Comparison of ENCODE assay signal across 7 cellular contexts in the genomic region with DNA sequence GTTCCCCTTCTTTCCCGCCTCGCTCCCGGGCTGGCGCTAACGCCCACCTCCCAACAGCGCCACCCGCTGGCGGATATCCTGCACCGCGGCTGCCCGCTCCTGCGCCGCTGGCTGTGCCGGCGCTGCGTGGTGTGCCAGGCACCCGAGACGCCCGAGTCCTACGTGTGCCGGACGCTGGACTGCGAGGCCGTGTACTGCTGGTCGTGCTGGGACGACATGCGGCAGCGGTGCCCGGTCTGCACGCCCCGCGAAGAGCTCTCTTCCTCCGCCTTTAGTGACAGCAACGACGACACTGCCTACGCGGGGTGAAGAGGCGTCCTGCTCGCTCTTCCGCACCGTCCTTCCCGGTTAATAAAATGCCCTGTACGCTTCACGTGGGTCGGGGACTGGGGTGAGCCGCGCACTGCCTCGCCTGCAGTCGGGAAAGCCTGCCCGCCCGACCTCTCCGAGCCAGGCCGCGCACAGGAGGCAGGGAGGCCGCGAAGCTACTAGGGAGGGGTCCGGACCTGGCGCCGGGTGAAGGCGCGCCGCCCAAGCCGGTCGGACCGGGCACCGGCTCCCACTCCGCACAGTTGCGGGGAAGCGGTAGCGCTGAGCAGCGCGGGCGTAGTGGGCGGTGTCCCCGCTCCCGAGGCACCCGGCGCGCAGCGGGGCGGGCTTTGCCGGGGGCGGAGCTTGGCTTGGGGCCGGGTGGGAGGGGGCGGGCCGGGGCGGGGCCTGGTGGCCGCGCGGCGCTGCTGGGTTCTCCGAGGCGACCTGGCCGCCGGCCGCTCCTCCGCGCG. TPM values are rescaled to one million over a fixed set of nuclear protein-coding genes. Genes with fewer than 3 reads are reported as not detected.
DNase-seq lines count a peak whose midpoint lies in the region; ATAC-seq and TF ChIP-seq lines count a peak whose summit lies in the region.

A gene with protein sequence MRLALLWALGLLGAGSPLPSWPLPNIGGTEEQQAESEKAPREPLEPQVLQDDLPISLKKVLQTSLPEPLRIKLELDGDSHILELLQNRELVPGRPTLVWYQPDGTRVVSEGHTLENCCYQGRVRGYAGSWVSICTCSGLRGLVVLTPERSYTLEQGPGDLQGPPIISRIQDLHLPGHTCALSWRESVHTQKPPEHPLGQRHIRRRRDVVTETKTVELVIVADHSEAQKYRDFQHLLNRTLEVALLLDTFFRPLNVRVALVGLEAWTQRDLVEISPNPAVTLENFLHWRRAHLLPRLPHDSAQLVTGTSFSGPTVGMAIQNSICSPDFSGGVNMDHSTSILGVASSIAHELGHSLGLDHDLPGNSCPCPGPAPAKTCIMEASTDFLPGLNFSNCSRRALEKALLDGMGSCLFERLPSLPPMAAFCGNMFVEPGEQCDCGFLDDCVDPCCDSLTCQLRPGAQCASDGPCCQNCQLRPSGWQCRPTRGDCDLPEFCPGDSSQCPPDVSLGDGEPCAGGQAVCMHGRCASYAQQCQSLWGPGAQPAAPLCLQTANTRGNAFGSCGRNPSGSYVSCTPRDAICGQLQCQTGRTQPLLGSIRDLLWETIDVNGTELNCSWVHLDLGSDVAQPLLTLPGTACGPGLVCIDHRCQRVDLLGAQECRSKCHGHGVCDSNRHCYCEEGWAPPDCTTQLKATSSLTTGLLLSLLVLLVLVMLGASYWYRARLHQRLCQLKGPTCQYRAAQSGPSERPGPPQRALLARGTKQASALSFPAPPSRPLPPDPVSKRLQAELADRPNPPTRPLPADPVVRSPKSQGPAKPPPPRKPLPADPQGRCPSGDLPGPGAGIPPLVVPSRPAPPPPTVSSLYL (plus strand): TSS at position 757 of the 782 bp plus-strand sequence. CDS start 71 bp downstream, outside the sequence.

- H3K27me3 Mint-ChIP-seq in immature natural killer cell (ENCODE audit: low read depth in 3 of 3) = peaks cover 0 to 3% (median 1%) of the 10 kb centered on the region in 3 donors

- peak within 1 kb of the TSS in 5 of 6 donors; percentile 56 to 88 (median 76) for H3K27ac Mint-ChIP-seq in immature natural killer cell

- dilution Hi-C loops in mammary epithelial cell (cut with HindIII; ENCODE audit: low sequenced_read_pairs) = no loop called here

- no peaks in the 10 kb centered on the region for H3K36me3 Mint-ChIP-seq in immature natural killer cell

- in situ Hi-C loops in mammary epithelial cell (cut with MboI; ENCODE audit: low sequenced_read_pairs in 2 of 2) = no loop called here

- peak; percentile 97 for TF ChIP-seq CTCF in GM12875 (IDR thresholded peaks at IDR 0.05; ENCODE audit: borderline replicate concordance, insufficient read depth, low read depth, low read length)
- peak; percentile 97 for TF ChIP-seq CTCF in VCaP (conservative IDR thresholded peaks at IDR 0.05)
- peak; percentile 72 to 95 for TF ChIP-seq CTCF in mammary epithelial cell (conservative IDR thresholded peaks at IDR 0.05 in 1 of 2, IDR thresholded peaks at IDR 0.05 in 1 of 2; ENCODE audit: extremely low read depth in 1 of 2, insufficient read depth in 1 of 2, low read depth in 1 of 2, low read length in 2 of 2)
- peak; percentile 87 to 99 (median 95) for TF ChIP-seq CTCF in spleen (IDR thresholded peaks at IDR 0.05 in 8 of 11, conservative IDR thresholded peaks at IDR 0.05 in 3 of 11)

- peak within 1 kb of the TSS; percentile 84 to 89 (median 87) for H3K4me3 Mint-ChIP-seq in immature natural killer cell

- CTCF ChIA-PET in mammary epithelial cell (lab: Charles Lee; ENCODE audit: low non-redundant PET) = interaction anchor here (0.6 to 1.0 kb wide), 5 partner anchors 11 to 207 kb away, joined by 3 to 16 read pairs (median 5); a partner anchor contains a TSS

- H3K9ac ChIP-seq in mammary epithelial cell (ENCODE audit: insufficient read depth, low read length) = peak within 1 kb of the TSS; percentile 69

- H2AFZ ChIP-seq in mammary epithelial cell (ENCODE audit: low read depth, low read length) = peak within 1 kb of the TSS; percentile 98

- no peaks in the 10 kb centered on the region for H4K20me1 ChIP-seq in mammary epithelial cell (ENCODE audit: insufficient read depth, low read length)

- BruUV-seq in mammary epithelial cell (replicated peaks; lab: Mats Ljungman, UMichigan) = no TSS peak

- intact Hi-C loops in mammary epithelial cell (cut with micrococcal nuclease) (loop anchor here (1.0 to 2.0 kb wide), 3 partner anchors 33 to 50 kb away; no protein-coding TSS in a partner anchor), spleen (cut with DNase I; ENCODE audit: low total_unique reads) (no loop called here)

- peak within 1 kb of the TSS; percentile 79 for H3K4me3 ChIP-seq in GM12875 (ENCODE audit: low read depth, low read length)
- peak within 1 kb of the TSS; percentile 88 to 96 (median 90) for H3K4me3 ChIP-seq in mammary epithelial cell (replicated peaks in 1 of 3; ENCODE audit: insufficient read depth in 1 of 3, low read depth in 2 of 3, low read length in 3 of 3)
- H3K4me3 ChIP-seq in spleen = peak within 1 kb of the TSS; percentile 56 to 94 (median 72)

- peak; percentile 74 for ATAC-seq in HG02798 (IDR thresholded peaks at IDR 0.05; ENCODE audit: poor library complexity, unreplicated experiment)

- peak within 1 kb of the TSS; percentile 92 for H3K27ac ChIP-seq in VCaP
- H3K27ac ChIP-seq in mammary epithelial cell (ENCODE audit: insufficient read depth, low read depth, low read length) = peak within 1 kb of the TSS; percentile 63
- peak within 1 kb of the TSS; percentile 71 to 95 (median 90) for H3K27ac ChIP-seq in spleen

- H3K4me1 ChIP-seq in mammary epithelial cell (ENCODE audit: insufficient read depth, low read length) = peaks cover 31% of the 10 kb centered on the region
- peaks cover 11 to 53% (median 44%) of the 10 kb centered on the region in 6 donors for H3K4me1 ChIP-seq in spleen

- peaks cover 32% of the 10 kb centered on the region for H3K79me2 ChIP-seq in mammary epithelial cell (ENCODE audit: insufficient read depth, low read length)

- H3K9me3 ChIP-seq in mammary epithelial cell (replicated peaks; ENCODE audit: insufficient read depth, low read length) (no peaks in the 10 kb centered on the region), spleen (no peaks in the 10 kb centered on the region)

- no peaks in the 10 kb centered on the region for H3K27me3 ChIP-seq in mammary epithelial cell (ENCODE audit: insufficient read depth, low read length)
- no peaks in the 10 kb centered on the region for H3K27me3 ChIP-seq in spleen (replicated peaks in 1 of 7)

- WGBS in mammary epithelial cell (ENCODE audit: low coverage, missing lambda C conversion rate) = 2% methylated on average over 31 of the region's 99 CpGs
- 0 to 1% (median 1%) methylated on average over 54 to 99 of the region's 99 CpGs for WGBS in spleen, 5 donors

- DNase-seq in NCI-H2107 (lab: John Stamatoyannopoulos, UW) (peak; percentile 60), mammary epithelial cell (peak; percentile 73), immature natural killer cell (peak; percentile 74 to 80 (median 78)), spleen (peak; percentile 96)

- H3K4me2 ChIP-seq in mammary epithelial cell (ENCODE audit: insufficient read depth, low read depth, low read length) = peak within 1 kb of the TSS; percentile 100

- H3K4me1 Mint-ChIP-seq in immature natural killer cell = peaks cover 24 to 28% of the 10 kb centered on the region in 2 donors

- no peaks in the 10 kb centered on the region for H3K36me3 ChIP-seq in mammary epithelial cell (ENCODE audit: insufficient read depth, low read length)
- peaks cover 0 to 25% (median 15%) of the 10 kb centered on the region in 6 donors for H3K36me3 ChIP-seq in spleen

- no peaks in the 10 kb centered on the region for H3K9me3 Mint-ChIP-seq in immature natural killer cell

- peak in 1 of 3 donors; percentile 33 for TF ChIP-seq POLR2A in spleen (IDR thresholded peaks at IDR 0.05)

RNA-seq across cellular contexts. Expression of the gene that starts here (rescaled TPM):
- 100 to 1,000 TPM; 111 to 127 TPM for total RNA-seq in mammary epithelial cell
- polyA plus RNA-seq in mammary epithelial cell = 129 TPM
- 284 TPM for polyA minus RNA-seq in mammary epithelial cell
- polyA plus RNA-seq in immature natural killer cell = 10 to 100 TPM; 10.4 to 27.1 (median 24.3) TPM
- total RNA-seq in spleen = 100 to 1,000 TPM in 2 of 7 donors, 10 to 100 TPM in 5; 70.8 to 205 (median 84.6) TPM
- 100 to 1,000 TPM in 2 of 3 donors, 10 to 100 TPM in 1; 76.4 to 313 (median 286) TPM for polyA plus RNA-seq in spleen

Comparison
In these comparisons a context has a peak if more than half of its experiments do, and no peak if none do; other contexts are left out.
1. Peak in every context shown above with its lines: DNase-seq, ATAC-seq, H3K4me3 ChIP-seq and H3K27ac ChIP-seq.